In genomic region chr3:125022186-125022585, GRCh38 we compare ENCODE assay signal across 1 cellular context.
TF ChIP-seq lines count a peak whose summit lies in the region.

No MANE protein-coding gene starts in this region.

TF ChIP-seq in endothelial cell of umbilical vein, 7 proteins besides CTCF, POLR2A, EP300 and RAD21:
- no peak for TF ChIP-seq GATA2 (IDR thresholded peaks at IDR 0.05; ENCODE audit: insufficient read depth, insufficient read length, low read depth, low read length)
- TF ChIP-seq MAX (IDR thresholded peaks at IDR 0.05; ENCODE audit: insufficient read depth, insufficient read length), result no peak
- TF ChIP-seq EZH2 (IDR thresholded peaks at IDR 0.05; ENCODE audit: borderline replicate concordance, low read depth, low read length, severe bottlenecking), result no peak
- TF ChIP-seq JUN (IDR thresholded peaks at IDR 0.05; ENCODE audit: borderline replicate concordance, insufficient read depth, insufficient read length, low read depth), result no peak
- no peak for TF ChIP-seq MYC (IDR thresholded peaks at IDR 0.05; ENCODE audit: low read depth, low read length)
- TF ChIP-seq FOS (IDR thresholded peaks at IDR 0.05; ENCODE audit: borderline replicate concordance, insufficient read depth, low read length), result no peak
- TF ChIP-seq POLR2AphosphoS5 (IDR thresholded peaks at IDR 0.05; ENCODE audit: insufficient read depth, low read depth, low read length), result no peak
